10 cellular contexts compared by ENCODE assay signal in the genomic region with DNA sequence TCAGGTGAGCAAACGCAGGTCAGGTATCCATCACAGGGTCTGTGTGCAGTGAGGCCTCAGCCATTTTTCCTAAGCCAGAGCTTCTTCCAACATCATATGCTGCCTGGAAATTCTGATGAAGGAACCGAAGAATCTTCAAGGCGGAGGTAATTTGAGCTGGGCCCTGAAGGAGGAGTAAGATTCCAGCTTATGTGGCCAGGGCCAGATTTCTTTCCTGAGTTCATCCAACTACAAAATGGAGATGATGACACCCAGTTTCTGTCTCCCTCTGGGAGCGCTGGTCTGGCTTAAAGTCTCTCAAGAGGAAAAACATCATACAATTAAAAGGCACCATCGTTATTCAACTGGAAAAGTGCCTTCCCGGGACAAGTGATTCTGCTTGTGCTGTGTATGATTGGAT. TPM values are rescaled to one million over a fixed set of nuclear protein-coding genes. Genes with fewer than 3 reads are reported as not detected.
DNase-seq lines count a peak whose midpoint lies in the region; ATAC-seq and FAIRE-seq lines count a peak whose summit lies in the region.
"Had no signal": no experiment of that assay in that cellular context is flagged by ENCODE, and none has a peak within 500 bp of the region (broad histone marks: within the 10 kb centered on the region; RNA-seq: fewer than 3 reads in every experiment).

No MANE protein-coding gene starts in this region.

- no peaks in the 10 kb centered on the region for H3K9me3 Mint-ChIP-seq in activated naive CD4-positive, alpha-beta T cell treated with anti-CD3 and anti-CD28 coated beads for 36 hours

- ATAC-seq in HG03280 (IDR thresholded peaks at IDR 0.05; ENCODE audit: unreplicated experiment): no peak
- no peak for ATAC-seq in HG02970 (IDR thresholded peaks at IDR 0.05; ENCODE audit: low FRiP score, unreplicated experiment)

- H3K27me3 Mint-ChIP-seq in activated naive CD4-positive, alpha-beta T cell treated with anti-CD3 and anti-CD28 coated beads for 36 hours (ENCODE audit: low read depth): no peaks in the 10 kb centered on the region

- no peak overlapping the region for H3K27ac Mint-ChIP-seq in activated naive CD4-positive, alpha-beta T cell treated with anti-CD3 and anti-CD28 coated beads for 36 hours

- no peaks in the 10 kb centered on the region for H3K36me3 Mint-ChIP-seq in activated naive CD4-positive, alpha-beta T cell treated with anti-CD3 and anti-CD28 coated beads for 36 hours (ENCODE audit: low read depth)

- CTCF ChIA-PET in activated naive CD4-positive, alpha-beta T cell treated with anti-CD3 and anti-CD28 coated beads for 36 hours (lab: Charles Lee): interaction anchor here (0.6 to 1.5 kb wide), 2 partner anchors 17 to 102 kb away, joined by 3 read pairs; no protein-coding TSS in a partner anchor

- FAIRE-seq in RCC 7860 (lab: Jason Lieb, UNC): no peak

- DNase-seq in ELF-1 (ENCODE audit: low read depth, low spot score) (peak; percentile 56), RCC 7860 (ENCODE audit: low spot score) (peak; percentile 40), fibroblast of peridontal ligament (ENCODE audit: extremely low read depth) (peak; percentile 86), retina (peak; percentile 38), NOMO-1 (lab: John Stamatoyannopoulos, UW; ENCODE audit: unreplicated experiment in 2 of 2) (no peak)
- DNase-seq in activated naive CD4-positive, alpha-beta T cell treated with anti-CD3 and anti-CD28 coated beads for 36 hours: no peak

- H3K4me3 Mint-ChIP-seq in activated naive CD4-positive, alpha-beta T cell treated with anti-CD3 and anti-CD28 coated beads for 36 hours: no peak overlapping the region

- no peaks in the 10 kb centered on the region for H3K4me1 Mint-ChIP-seq in activated naive CD4-positive, alpha-beta T cell treated with anti-CD3 and anti-CD28 coated beads for 36 hours (ENCODE audit: low read depth)

- intact Hi-C loops in activated naive CD4-positive, alpha-beta T cell treated with anti-CD3 and anti-CD28 coated beads for 36 hours (cut with micrococcal nuclease): no loop called here

RNA-seq across cellular contexts. Expression of gene MANBAL, which starts 6.9 kb away (rescaled TPM):
- total RNA-seq in activated naive CD4-positive, alpha-beta T cell treated with anti-CD3 and anti-CD28 coated beads for 36 hours: 10 to 100 TPM in 1 of 2 experiments, 1 to 10 TPM in 1; 9.4 to 10.4 TPM

RNA-seq across cellular contexts. Expression of gene GHRH, which starts 20.9 kb away (rescaled TPM):
- not detected for total RNA-seq in activated naive CD4-positive, alpha-beta T cell treated with anti-CD3 and anti-CD28 coated beads for 36 hours
- total RNA-seq: activated CD8-positive, alpha-beta memory T cell treated with anti-CD3 and anti-CD28 coated beads for 36 hours; glomerular endothelial cell had no signal

Comparison
In these comparisons a context has a peak if more than half of its experiments do, and no peak if none do; other contexts are left out.
1. DNase-seq: peak in ELF-1 (single experiment), RCC 7860 (single experiment), fibroblast of peridontal ligament (single experiment) and retina (single experiment); none in activated naive CD4-positive, alpha-beta T cell treated with anti-CD3 and anti-CD28 coated beads for 36 hours (single experiment) and NOMO-1 (0 of 2).